8 cellular contexts compared by ENCODE assay signal in genomic region chr17:50316660-50317059, GRCh38. TPM values are rescaled to one million over a fixed set of nuclear protein-coding genes. Genes with fewer than 3 reads are reported as not detected.
"Had no signal": no experiment of that assay in that cellular context is flagged by ENCODE, and none has a peak within 500 bp of the region (broad histone marks: within the 10 kb centered on the region; RNA-seq: fewer than 3 reads in every experiment).

No MANE protein-coding gene starts in this region.

RNA-seq across cellular contexts. Expression of gene TMEM92, which starts 42.4 kb away (rescaled TPM):
- total RNA-seq: dermis microvascular lymphatic vessel endothelial cell, frontal cortex, heart left ventricle, left ventricle myocardium inferior, mesenteric fat pad, myocyte had no signal
- polyA plus RNA-seq: immature natural killer cell had no signal

RNA-seq across cellular contexts. Expression of gene EME1, which starts 56.4 kb away (rescaled TPM):
- total RNA-seq: esophagus muscularis mucosa, mesenteric fat pad had no signal
